1 cellular context compared by ENCODE assay signal in genomic region chr2:241461693-241462677, GRCh38.
TF ChIP-seq lines count a peak whose summit lies in the region.

No MANE protein-coding gene starts in this region.

TF ChIP-seq in GM23338, 12 proteins besides CTCF, POLR2A, EP300 and RAD21 (continued from another document):
- TF ChIP-seq REST (IDR thresholded peaks at IDR 0.05; ENCODE audit: unreplicated experiment) (no peak), POLR2AphosphoS5 (IDR thresholded peaks at IDR 0.05; ENCODE audit: low read depth) (no peak), ZNF331 (CRISPR knock-in tag; IDR thresholded peaks at IDR 0.05; ENCODE audit: low read depth) (no peak), CREB1 (CRISPR knock-in tag; IDR thresholded peaks at IDR 0.05; ENCODE audit: low read depth) (no peak), NANOG (IDR thresholded peaks at IDR 0.05; ENCODE audit: borderline replicate concordance) (no peak)
TF ChIP-seq in GM23338: peak in this region for 0.
